In the genomic region with DNA sequence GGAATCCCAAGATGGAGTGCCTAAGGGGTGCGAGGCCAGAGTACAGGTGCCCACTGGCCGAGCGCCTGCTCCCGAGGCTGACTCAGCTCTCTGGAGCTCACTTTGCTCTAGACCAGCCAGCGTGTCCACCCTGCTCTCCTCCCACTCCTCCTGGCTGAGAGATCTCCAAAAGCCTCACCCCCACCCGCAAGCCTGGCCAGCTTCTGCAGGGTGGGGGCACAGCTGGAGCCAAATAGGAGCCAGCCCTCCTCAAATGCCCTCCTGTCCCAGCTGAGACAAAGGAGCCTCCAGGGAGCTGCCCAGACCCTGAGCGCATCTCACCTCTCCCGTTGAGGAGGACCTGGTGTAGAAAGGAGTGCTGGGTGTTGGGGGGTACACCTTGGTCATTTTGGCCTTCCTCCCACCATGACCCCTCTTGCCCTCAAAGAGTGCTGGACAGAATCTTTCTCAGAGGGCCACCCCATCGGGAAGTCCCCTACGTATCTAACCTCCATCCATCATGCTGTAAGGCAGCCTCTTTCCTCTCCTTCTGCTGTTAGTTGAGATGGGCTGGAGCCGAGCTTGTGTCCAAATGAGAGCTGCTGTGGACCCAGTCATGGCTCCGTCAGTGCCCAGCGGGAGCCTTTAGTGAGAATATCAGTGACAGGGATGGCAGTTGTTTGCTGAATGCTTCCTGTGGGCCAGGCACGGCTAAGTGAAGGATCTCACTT, we compare ENCODE assay signal across 19 cellular contexts.
"Had no signal": no experiment of that assay in that cellular context is flagged by ENCODE, and none has a peak within 500 bp of the region (broad histone marks: within the 10 kb centered on the region; RNA-seq: fewer than 3 reads in every experiment).

No MANE protein-coding gene starts in this region.

- H2AFZ ChIP-seq: neural progenitor cell had no signal

- H3K4me2 ChIP-seq: neural progenitor cell had no signal

- DNase-seq: cortex of kidney; immature natural killer cell; islet precursor cell; mammary epithelial cell; mesendoderm; midbrain; naive thymus-derived CD4-positive, alpha-beta T cell; pancreas; retina; spleen; stimulated activated CD4-positive, alpha-beta T cell treated with anti-CD3 and anti-CD28 coated beads, Interleukin-4, amount 100 ng/mL, for 4 hours; stimulated activated naive B cell treated with anti-CD40 and anti-IgM and Interleukin-4, amounts not matched to agents 10 μg/mL and 1 μg/mL and 100 μg/mL, for 72 hours had no signal

- H3K9me3 ChIP-seq: left lung, pancreas, spleen, thoracic aorta, tibial nerve, upper lobe of left lung, uterus had no signal

- H3K9ac ChIP-seq: neural progenitor cell had no signal

- H3K4me1 ChIP-seq: left lung, pancreas, uterus had no signal

- ATAC-seq: left lung; naive thymus-derived CD4-positive, alpha-beta T cell; pancreas; stimulated activated naive B cell treated with anti-CD40 and anti-IgM and Interleukin-4, amounts not matched to agents 10 μg/mL and 1 μg/mL and 100 μg/mL, for 72 hours had no signal

- H3K36me3 ChIP-seq: left lung, neural progenitor cell, pancreas, spleen, thoracic aorta, tibial nerve, upper lobe of left lung, uterus had no signal

- H3K4me3 ChIP-seq: left lung, neural progenitor cell, pancreas, skin epidermis, spleen, thoracic aorta, tibial nerve, upper lobe of left lung, uterus had no signal

- H3K27me3 ChIP-seq: neural progenitor cell, pancreas, tibial nerve, upper lobe of left lung, uterus had no signal

- H3K27ac ChIP-seq: left lung, neural progenitor cell, pancreas, skin epidermis, spleen, thoracic aorta, tibial nerve, upper lobe of left lung, uterus had no signal
